Comparison of ENCODE assay signal across 8 cellular contexts in genomic region chr15:74540761-74541493, GRCh38. TPM values are rescaled to one million over a fixed set of nuclear protein-coding genes. Genes with fewer than 3 reads are reported as not detected.
A peak's percentile ranks its signal among the peaks of the same experiment; 100 is the strongest.
DNase-seq lines count a peak whose midpoint lies in the region; ATAC-seq and TF ChIP-seq lines count a peak whose summit lies in the region.

Gene ARID3B (plus strand): TSS chr15:74541220. CDS start chr15:74543937, 2,717 bp downstream.

- no peaks in the 10 kb centered on the region for H3K27me3 ChIP-seq in mononuclear cell (ENCODE audit: insufficient read depth, low read length)

- TF ChIP-seq CTCF in epithelial cell of esophagus (IDR thresholded peaks at IDR 0.05; ENCODE audit: insufficient read depth, low read depth, low read length, missing control alignments) = no peak

- DNase-seq in DMS114 treated with DMSO at 0.1 percent for 48 hours (lab: John Stamatoyannopoulos, UW; ENCODE audit: unreplicated experiment) = peak; percentile 98
- DNase-seq in OCI-M1 (lab: John Stamatoyannopoulos, UW) = peak; percentile 97
- DNase-seq in activated T-cell treated with anti-CD3 and anti-CD28 coated beads for 1 hour (ENCODE audit: low read depth) = peak; percentile 95
- peak; percentile 99 for DNase-seq in epithelial cell of esophagus (ENCODE audit: low read depth)
- DNase-seq in stimulated activated CD8-positive, alpha-beta memory T cell treated with anti-CD3 and anti-CD28 coated beads, Interleukin-2, amount 100 ng/mL, for 1 hour (ENCODE audit: low read depth in 2 of 2) = peak; percentile 89 to 95

- no peak for TF ChIP-seq RAD21 in Ishikawa (IDR thresholded peaks at IDR 0.05; ENCODE audit: low read depth)

- peak; percentile 82 for ATAC-seq in GM21576 (IDR thresholded peaks at IDR 0.05; ENCODE audit: unreplicated experiment)

- no peaks in the 10 kb centered on the region for H3K9me3 ChIP-seq in mononuclear cell (ENCODE audit: low read depth, low read length)

- TF ChIP-seq EP300 in Ishikawa (IDR thresholded peaks at IDR 0.05; ENCODE audit: borderline replicate concordance) = no peak

- H3K4me3 ChIP-seq in epithelial cell of esophagus (ENCODE audit: low read length) (peak within 1 kb of the TSS; percentile 72), mononuclear cell (ENCODE audit: low read length) (peak within 1 kb of the TSS; percentile 91)

- H3K4me1 ChIP-seq in mononuclear cell (ENCODE audit: insufficient read depth, low read length) = peaks cover 50% of the 10 kb centered on the region

TF ChIP-seq in Ishikawa, 13 proteins besides CTCF, POLR2A, EP300 and RAD21:
- TF ChIP-seq TAF1 (IDR thresholded peaks at IDR 0.05; ENCODE audit: low read depth) = peak; percentile 82; the same call in 1 of the 2 replicates
- 0 out of 2 replicates have a peak, but pooled peaks have one; percentile 18 for TF ChIP-seq CEBPB (IDR thresholded peaks at IDR 0.05)
- TF ChIP-seq ZBTB7A (IDR thresholded peaks at IDR 0.05; ENCODE audit: low read depth) = no peak
- TF ChIP-seq MAX (IDR thresholded peaks at IDR 0.05) = peak; percentile 66; the same call in 1 of the 2 replicates
- TF ChIP-seq YY1 (IDR thresholded peaks at IDR 0.05; ENCODE audit: low read depth) = peak; percentile 71
- no peak for TF ChIP-seq EGR1 (IDR thresholded peaks at IDR 0.05)
- TF ChIP-seq CREB1 (IDR thresholded peaks at IDR 0.05; ENCODE audit: low read depth) = peak; percentile 66; the same call in 1 of the 2 replicates

RNA-seq across cellular contexts. Expression of gene ARID3B, which starts in this region (rescaled TPM):
- 36.4 TPM for total RNA-seq in mononuclear cell

Comparison
In these comparisons a context has a peak if more than half of its experiments do, and no peak if none do; other contexts are left out.
1. Peak in every context shown above with its lines: DNase-seq, ATAC-seq and H3K4me3 ChIP-seq.